7 cellular contexts compared by ENCODE assay signal in genomic region chr6:154868143-154868594, GRCh38.
DNase-seq lines count a peak whose midpoint lies in the region; ATAC-seq and TF ChIP-seq lines count a peak whose summit lies in the region.

No MANE protein-coding gene starts in this region.

- H3K36me3 ChIP-seq in SK-N-MC (ENCODE audit: insufficient read depth, low read length), result 0 out of 2 replicates have a peak, but pooled peaks cover 8% of the 10 kb centered on the region
- H3K36me3 ChIP-seq in psoas muscle (ENCODE audit: insufficient read depth in 1 of 2, low read depth in 1 of 2), result no peaks in the 10 kb centered on the region

- H3K27ac ChIP-seq in SK-N-MC (no peak overlapping the region), psoas muscle (no peak overlapping the region)

- H3K9ac ChIP-seq in SK-N-MC (ENCODE audit: insufficient read length), result no peak overlapping the region

- peak; percentile 61 for DNase-seq in EL
- peak; percentile 48 for DNase-seq in KBM-7
- peak; percentile 32 for DNase-seq in SK-N-MC (ENCODE audit: low read depth, low spot score)
- peak; percentile 46 for DNase-seq in fibroblast of the conjunctiva (ENCODE audit: low read depth)
- DNase-seq in psoas muscle, result no peak

- in situ Hi-C loops in KBM-7 (cut with MboI; ENCODE audit: low pct_unique_long_range_greater_than_20kb, low sequenced_read_pairs), result no loop called here

- TF ChIP-seq CTCF in psoas muscle (IDR thresholded peaks at IDR 0.05), result peak; percentile 75

- H3K4me1 ChIP-seq in psoas muscle, result peaks cover 10% of the 10 kb centered on the region

- ATAC-seq in psoas muscle (peak; percentile 66 to 86 (median 72)), HG03354 (IDR thresholded peaks at IDR 0.05; ENCODE audit: poor library complexity, severe bottlenecking, unreplicated experiment) (no peak), HG02981 (IDR thresholded peaks at IDR 0.05; ENCODE audit: unreplicated experiment) (no peak)

- intact Hi-C loops in psoas muscle (cut with DNase I), result loop anchor here (2.0 to 5.0 kb wide), 3 partner anchors 59 to 307 kb away; no protein-coding TSS in a partner anchor

- no peak overlapping the region for H3K4me3 ChIP-seq in SK-N-MC
- H3K4me3 ChIP-seq in psoas muscle, result no peak overlapping the region

- WGBS in psoas muscle, 3 donors, result 36 to 57% (median 40%) methylated on average over 6 of the region's 6 CpGs

- no peaks in the 10 kb centered on the region for H3K9me3 ChIP-seq in SK-N-MC (ENCODE audit: low read depth, low read length)
- no peaks in the 10 kb centered on the region for H3K9me3 ChIP-seq in psoas muscle

- H3K27me3 ChIP-seq in psoas muscle (ENCODE audit: insufficient read depth in 3 of 3, low read length in 2 of 3), result no peaks in the 10 kb centered on the region

Comparison
In these comparisons a context has a peak if more than half of its experiments do, and no peak if none do; other contexts are left out.
1. DNase-seq: peak in EL (single experiment), KBM-7 (single experiment), SK-N-MC (single experiment) and fibroblast of the conjunctiva (single experiment); none in psoas muscle (0 of 2).
2. ATAC-seq: peak in psoas muscle (4 of 4); none in HG03354 (single experiment) and HG02981 (single experiment).